8 cellular contexts compared by ENCODE assay signal in genomic region chr13:95191821-95192220, GRCh38.
A peak's percentile ranks its signal among the peaks of the same experiment; 100 is the strongest.
DNase-seq lines count a peak whose midpoint lies in the region; TF ChIP-seq lines count a peak whose summit lies in the region.

No MANE protein-coding gene starts in this region.

- no peaks in the 10 kb centered on the region for H3K27me3 ChIP-seq in SU-DHL-6 (ENCODE audit: low read length)
- H3K27me3 ChIP-seq in adrenal gland = no peaks in the 10 kb centered on the region
- H3K27me3 ChIP-seq in sigmoid colon = no peaks in the 10 kb centered on the region

- DNase-seq in DMS153 treated with DMSO at 0.1 percent for 48 hours (lab: John Stamatoyannopoulos, UW; ENCODE audit: unreplicated experiment) = peak; percentile 54
- DNase-seq in DMS153 (lab: John Stamatoyannopoulos, UW) = no peak
- DNase-seq in M059J (ENCODE audit: low read depth) = peak; percentile 69
- peak; percentile 46 to 85 (median 69) for DNase-seq in adrenal gland
- DNase-seq in hepatic stellate cell (ENCODE audit: low spot score) = peak; percentile 77
- DNase-seq in sigmoid colon = peak; percentile 87

- no peak for TF ChIP-seq EP300 in sigmoid colon (IDR thresholded peaks at IDR 0.05)

- no peaks in the 10 kb centered on the region for H3F3A ChIP-seq in SU-DHL-6 (ENCODE audit: insufficient read depth)

- POLR2A ChIA-PET in HEK293 (lab: Yijun Ruan, JAX) = no interaction called here

- TF ChIP-seq CTCF in HEK293 (tag by site-specific recombination; IDR thresholded peaks at IDR 0.05) (no peak), SU-DHL-6 (IDR thresholded peaks at IDR 0.05; ENCODE audit: insufficient read depth, low read length, poor library complexity, severe bottlenecking) (peak; percentile 92), adrenal gland (IDR thresholded peaks at IDR 0.05) (peak; percentile 42 to 76 (median 66)), sigmoid colon (IDR thresholded peaks at IDR 0.05) (peak; percentile 57 to 78 (median 71))

- H3K9me3 ChIP-seq in HEK293 (ENCODE audit: control insufficient read depth, insufficient read depth, low read depth, low read length) (no peaks in the 10 kb centered on the region), SU-DHL-6 (ENCODE audit: insufficient read depth, low read length) (no peaks in the 10 kb centered on the region), adrenal gland (replicated peaks in 1 of 3) (no peaks in the 10 kb centered on the region), sigmoid colon (no peaks in the 10 kb centered on the region)

- CTCF ChIA-PET in HEK293 (lab: Yijun Ruan, JAX) = interaction anchor here (0.6 to 8.5 kb wide), 34 partner anchors 10 to 641 kb away, joined by 3 to 250 read pairs (median 4); partner anchors contain the start of gene ABCC4

- intact Hi-C loops in adrenal gland (cut with DNase I) = loop anchor here (2.0 to 10.0 kb wide), 4 partner anchors 190 to 283 kb away; no protein-coding TSS in a partner anchor
- intact Hi-C loops in sigmoid colon (cut with DNase I) = loop anchor here (1.0 to 5.0 kb wide), 4 partner anchors 75 to 212 kb away; partner anchors contain the start of gene ABCC4

- H4K20me1 ChIP-seq in SU-DHL-6 (ENCODE audit: low read depth, low read length) = no peaks in the 10 kb centered on the region

- no peaks in the 10 kb centered on the region for H3K9me2 ChIP-seq in SU-DHL-6 (replicated peaks; ENCODE audit: insufficient read depth, low read length)

- peaks cover 0 to 3% of the 10 kb centered on the region in 2 experiments; a peak in 1 of 3 replicates for H3K36me3 ChIP-seq in HEK293 (ENCODE audit: control insufficient read depth in 2 of 2, insufficient read depth in 1 of 2, low read length in 2 of 2)
- no peaks in the 10 kb centered on the region for H3K36me3 ChIP-seq in SU-DHL-6 (ENCODE audit: low read length)
- H3K36me3 ChIP-seq in adrenal gland (replicated peaks in 1 of 2) = no peaks in the 10 kb centered on the region
- H3K36me3 ChIP-seq in sigmoid colon = peaks cover 0 to 21% (median 0%) of the 10 kb centered on the region in 4 donors

- H3K4me2 ChIP-seq in SU-DHL-6 (ENCODE audit: low read depth, low read length, poor library complexity, severe bottlenecking) = no peak overlapping the region

- no peaks in the 10 kb centered on the region; the same call in 1 of the 2 replicates for H3K4me1 ChIP-seq in HEK293 (ENCODE audit: control insufficient read depth, insufficient read depth, low read length)
- H3K4me1 ChIP-seq in adrenal gland (replicated peaks in 1 of 2) = no peaks in the 10 kb centered on the region
- no peaks in the 10 kb centered on the region for H3K4me1 ChIP-seq in sigmoid colon

- no peak overlapping the region for H3K27ac ChIP-seq in HEK293 (ENCODE audit: extremely low read depth, low read depth, low read length)
- no peak overlapping the region for H3K27ac ChIP-seq in SU-DHL-6 (ENCODE audit: low read depth, low read length)
- no peak overlapping the region for H3K27ac ChIP-seq in adrenal gland
- H3K27ac ChIP-seq in sigmoid colon = no peak overlapping the region

- no peaks in the 10 kb centered on the region for H3K79me2 ChIP-seq in SU-DHL-6 (ENCODE audit: insufficient read depth, low read length)

- TF ChIP-seq POLR2A in adrenal gland (IDR thresholded peaks at IDR 0.05) (no peak), sigmoid colon (IDR thresholded peaks at IDR 0.05) (no peak)

- H3K4me3 ChIP-seq in HEK293 (ENCODE audit: low read depth, low read length) = no peak overlapping the region
- no peak overlapping the region for H3K4me3 ChIP-seq in SU-DHL-6 (ENCODE audit: insufficient read depth, low read length, poor library complexity, severe bottlenecking)
- H3K4me3 ChIP-seq in adrenal gland = no peak overlapping the region
- H3K4me3 ChIP-seq in sigmoid colon = no peak overlapping the region

- 37 to 50% (median 48%) methylated on average over 3 to 4 of the region's 4 CpGs for WGBS in adrenal gland, 4 donors
- 26 to 33% methylated on average over 4 of the region's 4 CpGs for WGBS in sigmoid colon, 2 donors

- no peak overlapping the region for H3K9ac ChIP-seq in SU-DHL-6 (ENCODE audit: low read length)

- no peak overlapping the region for H2AFZ ChIP-seq in SU-DHL-6 (ENCODE audit: low read depth, low read length, severe bottlenecking)

TF ChIP-seq in HEK293, 187 proteins besides CTCF, POLR2A, EP300 and RAD21:
- TF ChIP-seq ZSCAN5A (tag by site-specific recombination; IDR thresholded peaks at IDR 0.05) = no peak
- no peak for TF ChIP-seq RBAK (tag by site-specific recombination; IDR thresholded peaks at IDR 0.05)
- TF ChIP-seq GLIS1 (tag by site-specific recombination; IDR thresholded peaks at IDR 0.05) = peak; percentile 87
- TF ChIP-seq ZNF501 (tag by site-specific recombination; IDR thresholded peaks at IDR 0.05) = peak; percentile 20; the same call in 1 of the 2 replicates
- no peak for TF ChIP-seq OSR2 (tag by site-specific recombination; IDR thresholded peaks at IDR 0.05)
- no peak for TF ChIP-seq ZNF169 (tag by site-specific recombination; IDR thresholded peaks at IDR 0.05)
- TF ChIP-seq ZFP69B (tag by site-specific recombination; IDR thresholded peaks at IDR 0.05) = peak; percentile 59
- TF ChIP-seq ZSCAN30 (tag by site-specific recombination; IDR thresholded peaks at IDR 0.05) = peak; percentile 84
- no peak for TF ChIP-seq ZFP41 (tag by site-specific recombination; IDR thresholded peaks at IDR 0.05; ENCODE audit: borderline replicate concordance)
- peak; percentile 29; the same call in 1 of the 2 replicates for TF ChIP-seq ZIC2 (tag by site-specific recombination; IDR thresholded peaks at IDR 0.05)
- TF ChIP-seq ZNF600 (tag by site-specific recombination; IDR thresholded peaks at IDR 0.05) = peak; percentile 62
- TF ChIP-seq PATZ1 (tag by site-specific recombination; IDR thresholded peaks at IDR 0.05) = peak; percentile 52; the same call in 1 of the 2 replicates
- no peak for TF ChIP-seq ZNF658 (tag by site-specific recombination; IDR thresholded peaks at IDR 0.05)
- 0 out of 2 replicates have a peak, but pooled peaks have one; percentile 16 for TF ChIP-seq ZBTB17 (tag by site-specific recombination; IDR thresholded peaks at IDR 0.05)
- no peak for TF ChIP-seq MZF1 (tag by site-specific recombination; IDR thresholded peaks at IDR 0.05; ENCODE audit: borderline replicate concordance)
- no peak for TF ChIP-seq HIC1 (tag by site-specific recombination; IDR thresholded peaks at IDR 0.05)
- peak; percentile 27; the same call in 1 of the 2 replicates for TF ChIP-seq ZNF423 (tag by site-specific recombination; IDR thresholded peaks at IDR 0.05)
- peak; percentile 78 for TF ChIP-seq ZNF654 (tag by site-specific recombination; IDR thresholded peaks at IDR 0.05; ENCODE audit: low read depth)
- TF ChIP-seq IKZF3 (tag by site-specific recombination; IDR thresholded peaks at IDR 0.05) = 0 out of 2 replicates have a peak, but pooled peaks have one; percentile 14
- no peak for TF ChIP-seq ZNF747 (tag by site-specific recombination; IDR thresholded peaks at IDR 0.05)
- TF ChIP-seq ZBTB7A (tag by site-specific recombination; IDR thresholded peaks at IDR 0.05; ENCODE audit: low read depth) = no peak
